ENCODE assay signal across 1 cellular context in genomic region chr10:73908853-73909611, GRCh38.
TF ChIP-seq lines count a peak whose summit lies in the region.

No MANE protein-coding gene starts in this region.

TF ChIP-seq in SK-N-SH, 30 proteins besides CTCF, POLR2A, EP300 and RAD21 (continued from another document):
- no peak for TF ChIP-seq IRF3 (IDR thresholded peaks at IDR 0.05; ENCODE audit: low read depth, low read length)
- no peak for TF ChIP-seq ZBTB33 (IDR thresholded peaks at IDR 0.05; ENCODE audit: borderline replicate concordance, low read depth)
- TF ChIP-seq RXRA (IDR thresholded peaks at IDR 0.05; ENCODE audit: borderline replicate concordance, low read depth): peak; percentile 48; the same call in 1 of the 2 replicates
